Comparison of ENCODE assay signal across 29 cellular contexts in genomic region chr1:192784395-192784794, GRCh38.
"Had no signal": no experiment of that assay in that cellular context is flagged by ENCODE, and none has a peak within 500 bp of the region (broad histone marks: within the 10 kb centered on the region; RNA-seq: fewer than 3 reads in every experiment).

No MANE protein-coding gene starts in this region.

- H3K9me3 ChIP-seq: esophagus muscularis mucosa had no signal

- H3K36me3 ChIP-seq: brain microvascular endothelial cell, esophagus muscularis mucosa had no signal

- DNase-seq: activated CD4-positive, alpha-beta memory T cell treated with anti-CD3 and anti-CD28 coated beads for 36 hours; activated CD4-positive, alpha-beta T cell treated with anti-CD3 and anti-CD28 coated beads for 36 hours; activated CD4-positive, alpha-beta T cell treated with anti-CD3 and anti-CD28 coated beads, Interleukin-2, amount 10 ng/mL, durations not matched to agents 24 days and 14 days; activated CD4-positive, CD25-positive, alpha-beta regulatory T cell; activated CD4-positive, CD25-positive, alpha-beta regulatory T cell treated with anti-CD3 and anti-CD28 coated beads, Interleukin-2, amount 50 U/mL, for 72 hours; activated CD8-positive, alpha-beta memory T cell treated with anti-CD3 and anti-CD28 coated beads, Interleukin-2, amount 50 U/mL, for 48 hours; activated gamma-delta T cell; activated naive CD4-positive, alpha-beta T cell; activated naive CD4-positive, alpha-beta T cell treated with anti-CD3 and anti-CD28 coated beads, Interleukin-2, amount 10 ng/mL, durations not matched to agents 7 days and 5 days; activated naive CD8-positive, alpha-beta T cell treated with anti-CD3 and anti-CD28 coated beads, Interleukin-2, amount 10 ng/mL, durations not matched to agents 7 days and 5 days; activated T-cell treated with anti-CD3 and anti-CD28 coated beads for 4 hours; activated T-cell treated with anti-CD3 and anti-CD28 coated beads, Interleukin-2, amount 50 U/mL, for 24 hours; activated T-cell treated with anti-CD3 and anti-CD28 coated beads, Interleukin-2, amount 50 U/mL, for 72 hours; amniotic stem cell; anterior cingulate cortex; brain microvascular endothelial cell; cortex of kidney; dermis blood vessel endothelial cell; effector CD4-positive, alpha-beta T cell; effector memory CD8-positive, alpha-beta T cell; erythroblast; foreskin melanocyte; T-helper 1 cell; T-helper 17 cell; T1000 had no signal

- H3K4me3 ChIP-seq: esophagus muscularis mucosa had no signal

- H3K4me1 ChIP-seq: esophagus muscularis mucosa had no signal

- ATAC-seq: activated CD4-positive, alpha-beta T cell treated with anti-CD3 and anti-CD28 coated beads for 36 hours; activated naive CD4-positive, alpha-beta T cell treated with anti-CD3 and anti-CD28 coated beads, Interleukin-2, amount 50 U/mL, for 72 hours; activated T-cell treated with anti-CD3 and anti-CD28 coated beads, Interleukin-2, amount 50 U/mL, for 72 hours; effector memory CD8-positive, alpha-beta T cell; T-helper 17 cell had no signal

- H3K27ac ChIP-seq: brain microvascular endothelial cell, esophagus muscularis mucosa had no signal

- FAIRE-seq: astrocyte, bronchial epithelial cell had no signal

- H3K27me3 ChIP-seq: brain microvascular endothelial cell, esophagus muscularis mucosa had no signal
